ENCODE assay signal across 2 cellular contexts in genomic region chr2:198322275-198322674, GRCh38.
TF ChIP-seq lines count a peak whose summit lies in the region.

No MANE protein-coding gene starts in this region.

TF ChIP-seq in HCT116, 20 proteins besides CTCF, POLR2A, EP300 and RAD21 (continued from another document):
- no peak for TF ChIP-seq REST (IDR thresholded peaks at IDR 0.05; ENCODE audit: low read depth)
- no peak for TF ChIP-seq ZNF274 (IDR thresholded peaks at IDR 0.05; ENCODE audit: low read depth, low read length)
- TF ChIP-seq EZH2 (IDR thresholded peaks at IDR 0.05): no peak
- TF ChIP-seq JUND (IDR thresholded peaks at IDR 0.05): no peak
- TF ChIP-seq ZBTB33 (IDR thresholded peaks at IDR 0.05; ENCODE audit: extremely low read depth, insufficient replicate concordance, low read length): no peak
- no peak for TF ChIP-seq ELF1 (IDR thresholded peaks at IDR 0.05; ENCODE audit: borderline replicate concordance, low read depth)
- no peak for TF ChIP-seq FOSL1 (IDR thresholded peaks at IDR 0.05; ENCODE audit: low read depth)
- TF ChIP-seq EGR1 (IDR thresholded peaks at IDR 0.05; ENCODE audit: low read depth): no peak
- TF ChIP-seq SRF (IDR thresholded peaks at IDR 0.05; ENCODE audit: low read depth): no peak
- TF ChIP-seq ZFX (IDR thresholded peaks at IDR 0.05): no peak
- no peak for TF ChIP-seq SP1 (IDR thresholded peaks at IDR 0.05; ENCODE audit: low read depth)
- TF ChIP-seq SIN3A (IDR thresholded peaks at IDR 0.05; ENCODE audit: low read depth): no peak
- TF ChIP-seq MAX (IDR thresholded peaks at IDR 0.05): no peak
- TF ChIP-seq CEBPB (IDR thresholded peaks at IDR 0.05; ENCODE audit: low read depth): no peak
- TF ChIP-seq POLR2AphosphoS5 (IDR thresholded peaks at IDR 0.05; ENCODE audit: low read depth, low read length): no peak

TF ChIP-seq in WTC11, 78 proteins besides CTCF, POLR2A, EP300 and RAD21:
- no peak for TF ChIP-seq PRDM15 (CRISPR knock-in tag; IDR thresholded peaks at IDR 0.05)
- no peak for TF ChIP-seq ZNF232 (CRISPR knock-in tag; IDR thresholded peaks at IDR 0.05)
